In the genomic region with DNA sequence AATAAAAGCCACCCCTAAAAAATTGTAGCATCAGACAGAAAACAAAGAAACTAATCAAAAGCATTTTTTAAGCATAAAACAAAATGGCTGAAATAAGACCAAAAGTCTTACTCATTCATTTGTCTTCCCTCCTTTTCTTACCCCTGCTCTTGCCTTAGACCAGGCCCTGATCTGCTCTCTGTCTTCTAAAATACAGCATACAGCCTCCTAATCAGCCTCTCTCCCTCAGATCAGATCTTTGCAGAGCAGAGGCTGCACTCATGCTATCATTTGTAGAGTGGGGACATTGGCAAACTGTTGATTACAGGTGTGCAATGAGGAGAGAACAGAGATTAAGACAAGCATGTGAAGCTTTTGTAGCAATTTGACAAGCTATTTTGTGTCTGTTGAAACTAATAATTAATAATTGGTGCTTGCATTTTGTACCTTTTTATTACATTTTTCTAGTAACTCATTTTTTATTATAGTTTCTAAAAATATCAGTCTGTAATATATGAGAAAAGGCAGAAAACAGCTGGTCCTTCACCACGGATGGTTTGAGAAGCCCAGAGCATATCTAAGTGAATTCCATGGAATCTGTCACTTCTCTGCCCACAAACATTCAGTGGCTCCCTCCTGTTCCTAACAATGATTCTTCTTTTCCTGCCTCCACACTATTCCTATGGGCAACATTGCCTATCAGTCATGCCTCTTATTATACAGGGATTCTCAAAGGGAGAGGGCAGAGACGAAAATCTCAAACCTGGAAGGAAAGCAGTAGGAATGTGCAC, we compare ENCODE assay signal across 18 cellular contexts.
DNase-seq lines count a peak whose midpoint lies in the region; FAIRE-seq and TF ChIP-seq lines count a peak whose summit lies in the region.
"Had no signal": no experiment of that assay in that cellular context is flagged by ENCODE, and none has a peak within 500 bp of the region (broad histone marks: within the 10 kb centered on the region; RNA-seq: fewer than 3 reads in every experiment).

No MANE protein-coding gene starts in this region.

- H2AFZ ChIP-seq in hepatocyte, result no peak overlapping the region

- H3K9me2 ChIP-seq in hepatocyte (replicated peaks; ENCODE audit: insufficient read depth), result no peaks in the 10 kb centered on the region

- FAIRE-seq in GM12892 (lab: Jason Lieb, UNC) (no peak), frontal cortex (lab: Jason Lieb, UNC) (no peak)
- FAIRE-seq: A549, HTR-8/SVneo had no signal

- H3K27me3 Mint-ChIP-seq in endothelial cell (ENCODE audit: unreplicated experiment), result no peaks in the 10 kb centered on the region

- H3K9me3 Mint-ChIP-seq in endothelial cell (ENCODE audit: unreplicated experiment), result no peaks in the 10 kb centered on the region

- H3K79me2 ChIP-seq in hepatocyte, result no peaks in the 10 kb centered on the region

- H3K36me3 Mint-ChIP-seq in endothelial cell (ENCODE audit: low read depth, unreplicated experiment), result no peaks in the 10 kb centered on the region

- no peak overlapping the region for H3K4me3 Mint-ChIP-seq in endothelial cell (ENCODE audit: unreplicated experiment)

- no peaks in the 10 kb centered on the region for H4K20me1 ChIP-seq in hepatocyte (ENCODE audit: insufficient read depth, poor library complexity, severe bottlenecking)
- H4K20me1 ChIP-seq: BLaER1 treated with 17β-estradiol and CSF1 and Interleukin-3, amounts not matched to agents 10 nM and 100 nM had no signal

- CTCF ChIA-PET in GM10248 (lab: Yijun Ruan, JAX), result interaction anchor here (1.4 to 6.1 kb wide), 6 partner anchors 15 to 477 kb away, joined by 3 to 40 read pairs (median 12); a partner anchor contains a TSS

- H3K27ac Mint-ChIP-seq in endothelial cell (ENCODE audit: unreplicated experiment), result no peak overlapping the region

- no peaks in the 10 kb centered on the region for H3K9me3 ChIP-seq in hepatocyte (ENCODE audit: low read depth)
- H3K9me3 ChIP-seq: A549 had no signal

- H3K27me3 ChIP-seq in hepatocyte, result no peaks in the 10 kb centered on the region
- H3K27me3 ChIP-seq: BLaER1 treated with 17β-estradiol and CSF1 and Interleukin-3, amounts not matched to agents 10 nM and 100 nM had no signal

- no peaks in the 10 kb centered on the region for H3K4me1 Mint-ChIP-seq in endothelial cell (ENCODE audit: unreplicated experiment)

- no peak for TF ChIP-seq CTCF in C4-2B (conservative IDR thresholded peaks at IDR 0.05)
- no peak for TF ChIP-seq CTCF in VCaP (conservative IDR thresholded peaks at IDR 0.05)
- TF ChIP-seq CTCF in endothelial cell (IDR thresholded peaks at IDR 0.05; ENCODE audit: unreplicated experiment), result no peak
- TF ChIP-seq CTCF in hepatocyte (IDR thresholded peaks at IDR 0.05; ENCODE audit: poor library complexity), result no peak
- TF ChIP-seq CTCF in GM10248 (IDR thresholded peaks at IDR 0.05; ENCODE audit: control extremely low read depth, extremely low read depth, low read depth, missing control alignments), result no peak

- POLR2A ChIA-PET in GM10248 (lab: Yijun Ruan, JAX), result interaction anchor here (0.6 to 1.5 kb wide), 2 partner anchors 286 kb away, joined by 3 to 5 read pairs; a partner anchor contains a TSS

- WGBS in hepatocyte (ENCODE audit: low lambda C conversion rate, missing lambda C conversion rate), result 70% methylated on average over 2 of the region's 2 CpGs

- 0 out of 2 replicates have a peak, but pooled peaks have one; percentile 12 for TF ChIP-seq POLR2A in GM12892 (IDR thresholded peaks at IDR 0.05; ENCODE audit: low read depth, low read length)

- DNase-seq in GM12892 (ENCODE audit: insufficient read length) (no peak), myocyte (ENCODE audit: low read depth) (peak; percentile 31), endothelial cell (ENCODE audit: low spot score) (no peak), hepatocyte (ENCODE audit: low spot score) (no peak), GM10248 (ENCODE audit: extremely low spot score) (no peak), frontal cortex (ENCODE audit: low spot score in 2 of 2) (no peak)
- DNase-seq: GDM1, NCI-H146, NCI-H2081 treated with DMSO at 0.1 percent for 48 hours, NCI-H510A treated with DMSO at 0.1 percent for 48 hours, OCI-M1, RPMI8226, SIG-M5 had no signal

- no peak overlapping the region for H3K4me2 ChIP-seq in hepatocyte
- H3K4me2 ChIP-seq: A549; BLaER1 treated with 17β-estradiol and CSF1 and Interleukin-3, amounts not matched to agents 10 nM and 100 nM had no signal

- H3K4me3 ChIP-seq in hepatocyte, result no peak overlapping the region
- H3K4me3 ChIP-seq: A549; BLaER1 treated with 17β-estradiol and CSF1 and Interleukin-3, amounts not matched to agents 10 nM and 100 nM had no signal

- H3K36me3 ChIP-seq in hepatocyte (replicated peaks; ENCODE audit: insufficient read depth, low read depth), result no peaks in the 10 kb centered on the region
- H3K36me3 ChIP-seq: BLaER1 treated with 17β-estradiol and CSF1 and Interleukin-3, amounts not matched to agents 10 nM and 100 nM had no signal

- H3K4me1 ChIP-seq in hepatocyte (ENCODE audit: insufficient read depth), result no peaks in the 10 kb centered on the region
- H3K4me1 ChIP-seq: A549 had no signal

- H3K27ac ChIP-seq in C4-2B, result peak overlapping the region; percentile 33; the same call in 1 of the 2 replicates
- H3K27ac ChIP-seq in VCaP, result peak overlapping the region; percentile 85
- no peak overlapping the region for H3K27ac ChIP-seq in hepatocyte
- H3K27ac ChIP-seq: A549; BLaER1 treated with 17β-estradiol and CSF1 and Interleukin-3, amounts not matched to agents 10 nM and 100 nM had no signal
